In the genomic region with DNA sequence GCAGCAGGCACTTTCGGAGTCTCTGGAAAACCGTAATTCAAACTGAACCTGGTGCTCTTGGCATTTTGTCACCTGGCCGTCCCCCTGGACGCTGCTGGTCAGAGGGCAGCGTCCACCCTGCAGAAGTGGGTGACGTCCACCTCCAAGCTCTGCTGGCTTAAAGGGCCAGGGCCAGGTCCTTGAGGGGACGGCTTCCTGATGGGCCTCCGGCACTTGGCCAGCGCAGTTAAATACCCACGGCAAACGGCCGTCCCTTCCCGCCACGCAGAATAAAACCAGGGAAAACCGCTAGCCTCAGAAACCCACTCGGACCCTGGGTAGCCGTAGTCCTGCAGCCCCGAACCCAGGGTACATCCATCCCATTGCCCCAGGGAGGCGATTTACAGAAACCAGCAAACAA, we compare ENCODE assay signal across 10 cellular contexts.
DNase-seq lines count a peak whose midpoint lies in the region; ATAC-seq and TF ChIP-seq lines count a peak whose summit lies in the region.
"Had no signal": no experiment of that assay in that cellular context is flagged by ENCODE, and none has a peak within 500 bp of the region (broad histone marks: within the 10 kb centered on the region; RNA-seq: fewer than 3 reads in every experiment).

No MANE protein-coding gene starts in this region.

- H3K4me1 Mint-ChIP-seq in activated CD4-positive, alpha-beta memory T cell treated with anti-CD3 and anti-CD28 coated beads for 36 hours (ENCODE audit: low read depth), result peaks cover 49% of the 10 kb centered on the region
- H3K4me1 Mint-ChIP-seq in stimulated activated memory B cell treated with anti-CD40 and anti-IgM and Interleukin-4, amounts not matched to agents 10 μg/mL and 1 μg/mL and 100 μg/mL, for 72 hours, result peaks cover 75% of the 10 kb centered on the region

- peak overlapping the region; percentile 100 for H3K27ac Mint-ChIP-seq in activated CD4-positive, alpha-beta memory T cell treated with anti-CD3 and anti-CD28 coated beads for 36 hours
- H3K27ac Mint-ChIP-seq in stimulated activated memory B cell treated with anti-CD40 and anti-IgM and Interleukin-4, amounts not matched to agents 10 μg/mL and 1 μg/mL and 100 μg/mL, for 72 hours, result peak overlapping the region; percentile 99

- intact Hi-C loops in activated CD4-positive, alpha-beta memory T cell treated with anti-CD3 and anti-CD28 coated beads for 36 hours (cut with micrococcal nuclease), result loop anchor here (1.0 to 5.0 kb wide), 7 partner anchors 17 to 321 kb away; partner anchors contain the start of genes DNAAF5, GET4, PDGFA and SUN1

- CTCF ChIA-PET in activated CD4-positive, alpha-beta memory T cell treated with anti-CD3 and anti-CD28 coated beads for 36 hours (lab: Charles Lee), result interaction anchor here (0.8 to 1.7 kb wide), 7 partner anchors 10 to 272 kb away, joined by 3 to 6 read pairs (median 3); no protein-coding TSS in a partner anchor

- ATAC-seq in gastroesophageal sphincter (no peak), GM19467 (IDR thresholded peaks at IDR 0.05; ENCODE audit: unreplicated experiment) (no peak), HG03139 (IDR thresholded peaks at IDR 0.05; ENCODE audit: unreplicated experiment) (no peak)
- ATAC-seq in stimulated activated memory B cell treated with anti-CD40 and anti-IgM and Interleukin-4, amounts not matched to agents 10 μg/mL and 1 μg/mL and 100 μg/mL, for 72 hours, result no peak

- no peaks in the 10 kb centered on the region for H3K27me3 Mint-ChIP-seq in activated CD4-positive, alpha-beta memory T cell treated with anti-CD3 and anti-CD28 coated beads for 36 hours
- H3K27me3 Mint-ChIP-seq in stimulated activated memory B cell treated with anti-CD40 and anti-IgM and Interleukin-4, amounts not matched to agents 10 μg/mL and 1 μg/mL and 100 μg/mL, for 72 hours, result no peaks in the 10 kb centered on the region

- H3K9me3 ChIP-seq in gastroesophageal sphincter, result no peaks in the 10 kb centered on the region

- no peaks in the 10 kb centered on the region for H3K27me3 ChIP-seq in GM06990 (replicated peaks; ENCODE audit: control insufficient read depth, insufficient read depth, low read length)
- no peaks in the 10 kb centered on the region for H3K27me3 ChIP-seq in gastroesophageal sphincter

- peak overlapping the region; percentile 57; the same call in 1 of the 2 replicates for H3K4me3 ChIP-seq in GM06990 (replicated peaks; ENCODE audit: low read depth, low read length)
- H3K4me3 ChIP-seq in gastroesophageal sphincter, result peak overlapping the region in 1 of 2 donors; percentile 23

- H3K4me3 Mint-ChIP-seq in activated CD4-positive, alpha-beta memory T cell treated with anti-CD3 and anti-CD28 coated beads for 36 hours, result peak overlapping the region; percentile 93
- peak overlapping the region; percentile 39 for H3K4me3 Mint-ChIP-seq in stimulated activated memory B cell treated with anti-CD40 and anti-IgM and Interleukin-4, amounts not matched to agents 10 μg/mL and 1 μg/mL and 100 μg/mL, for 72 hours

- peaks cover 34% of the 10 kb centered on the region for H3K36me3 Mint-ChIP-seq in activated CD4-positive, alpha-beta memory T cell treated with anti-CD3 and anti-CD28 coated beads for 36 hours
- H3K36me3 Mint-ChIP-seq in stimulated activated memory B cell treated with anti-CD40 and anti-IgM and Interleukin-4, amounts not matched to agents 10 μg/mL and 1 μg/mL and 100 μg/mL, for 72 hours, result peaks cover 42% of the 10 kb centered on the region

- 75 to 79% methylated on average over 2 to 3 of the region's 19 CpGs for WGBS in gastroesophageal sphincter (ENCODE audit: low coverage in 1 of 2), 2 donors

- TF ChIP-seq POLR2A in gastroesophageal sphincter (IDR thresholded peaks at IDR 0.05), result no peak

- POLR2A ChIA-PET in activated CD4-positive, alpha-beta memory T cell treated with anti-CD3 and anti-CD28 coated beads for 36 hours (lab: Charles Lee), result interaction anchor here (0.6 to 6.0 kb wide), 5 partner anchors 13 to 248 kb away, joined by 3 to 69 read pairs (median 3); no protein-coding TSS in a partner anchor

- peak overlapping the region in 3 of 4 donors; percentile 74 to 85 (median 79) for H3K27ac ChIP-seq in gastroesophageal sphincter

- DNase-seq in GM06990 (ENCODE audit: extremely low read depth, insufficient read length) (no peak), GM10266 (ENCODE audit: extremely low spot score) (no peak)
- DNase-seq in activated CD4-positive, alpha-beta memory T cell treated with anti-CD3 and anti-CD28 coated beads for 36 hours, result no peak
- DNase-seq: amniotic stem cell, Calu3, SW 1271 had no signal

- no peak for TF ChIP-seq CTCF in GM06990 (IDR thresholded peaks at IDR 0.05; ENCODE audit: insufficient read depth, low read length, poor library complexity, severe bottlenecking)
- no peak for TF ChIP-seq CTCF in gastroesophageal sphincter (IDR thresholded peaks at IDR 0.05)
- no peak for TF ChIP-seq CTCF in GM10266 (IDR thresholded peaks at IDR 0.05; ENCODE audit: control insufficient read depth, insufficient read depth, low read depth, missing control alignments)

- H3K9me3 Mint-ChIP-seq in activated CD4-positive, alpha-beta memory T cell treated with anti-CD3 and anti-CD28 coated beads for 36 hours, result no peaks in the 10 kb centered on the region
- H3K9me3 Mint-ChIP-seq in stimulated activated memory B cell treated with anti-CD40 and anti-IgM and Interleukin-4, amounts not matched to agents 10 μg/mL and 1 μg/mL and 100 μg/mL, for 72 hours, result peaks cover 7% of the 10 kb centered on the region

- H3K4me1 ChIP-seq in gastroesophageal sphincter, result peaks cover 0 to 33% (median 6%) of the 10 kb centered on the region in 3 donors

- H3K36me3 ChIP-seq in GM06990 (ENCODE audit: control insufficient read depth, insufficient read depth, low read length) (peaks cover 3% of the 10 kb centered on the region), gastroesophageal sphincter (peaks cover 0 to 20% of the 10 kb centered on the region in 2 donors)

- TF ChIP-seq EP300 in gastroesophageal sphincter (IDR thresholded peaks at IDR 0.05), result no peak
